In genomic region chr5:164832545-164832944, GRCh38 we compare ENCODE assay signal across 34 cellular contexts.
"Had no signal": no experiment of that assay in that cellular context is flagged by ENCODE, and none has a peak within 500 bp of the region (broad histone marks: within the 10 kb centered on the region; RNA-seq: fewer than 3 reads in every experiment).

No MANE protein-coding gene starts in this region.

- H3K9me3 Mint-ChIP-seq: activated T-cell treated with anti-CD3 and anti-CD28 coated beads, Interleukin-2, amount 50 U/mL, for 72 hours; activated T-helper 17 cell treated with anti-CD3 and anti-CD28 coated beads, Interleukin-2, amount 50 U/mL, for 72 hours had no signal

- H3K36me3 ChIP-seq: cardiac muscle cell, MG63, Peyer's patch, WERI-Rb-1 had no signal

- H3K4me1 Mint-ChIP-seq: activated naive CD8-positive, alpha-beta T cell treated with anti-CD3 and anti-CD28 coated beads for 36 hours; activated T-helper 17 cell treated with anti-CD3 and anti-CD28 coated beads, Interleukin-2, amount 50 U/mL, for 72 hours; central memory CD8-positive, alpha-beta T cell had no signal

- H3K27me3 Mint-ChIP-seq: activated CD8-positive, alpha-beta T cell treated with anti-CD3 and anti-CD28 coated beads for 36 hours; activated naive CD8-positive, alpha-beta T cell treated with anti-CD3 and anti-CD28 coated beads for 36 hours; activated T-helper 17 cell treated with anti-CD3 and anti-CD28 coated beads, Interleukin-2, amount 50 U/mL, for 72 hours; central memory CD8-positive, alpha-beta T cell had no signal

- ATAC-seq: activated CD8-positive, alpha-beta T cell treated with anti-CD3 and anti-CD28 coated beads for 36 hours; activated T-cell treated with anti-CD3 and anti-CD28 coated beads, Interleukin-2, amount 50 U/mL, for 72 hours; activated T-helper 17 cell treated with anti-CD3 and anti-CD28 coated beads, Interleukin-2, amount 50 U/mL, for 72 hours; PC-3 had no signal

- H3K27ac Mint-ChIP-seq: activated CD8-positive, alpha-beta T cell treated with anti-CD3 and anti-CD28 coated beads for 36 hours; activated naive CD8-positive, alpha-beta T cell treated with anti-CD3 and anti-CD28 coated beads for 36 hours; activated T-cell treated with anti-CD3 and anti-CD28 coated beads, Interleukin-2, amount 50 U/mL, for 72 hours; activated T-helper 17 cell treated with anti-CD3 and anti-CD28 coated beads, Interleukin-2, amount 50 U/mL, for 72 hours had no signal

- DNase-seq: activated CD4-positive, alpha-beta T cell treated with anti-CD3 and anti-CD28 coated beads for 1 hour; activated CD4-positive, alpha-beta T cell treated with anti-CD3 and anti-CD28 coated beads for 48 hours; activated CD4-positive, alpha-beta T cell treated with anti-CD3 and anti-CD28 coated beads, Interleukin-2, amount 50 U/mL, for 4 hours; activated CD4-positive, CD25-positive, alpha-beta regulatory T cell; activated CD8-positive, alpha-beta T cell treated with anti-CD3 and anti-CD28 coated beads for 36 hours; activated effector memory CD4-positive, alpha-beta T cell treated with anti-CD3 and anti-CD28 coated beads, Interleukin-2, amount 50 U/mL, for 16 hours; activated naive CD4-positive, alpha-beta T cell; activated naive CD4-positive, alpha-beta T cell treated with anti-CD3 and anti-CD28 coated beads, Interleukin-2, amount 50 U/mL, for 16 hours; activated naive CD8-positive, alpha-beta T cell treated with anti-CD3 and anti-CD28 coated beads for 36 hours; activated T-cell treated with anti-CD3 and anti-CD28 coated beads, Interleukin-2, amount 50 U/mL, for 1 hour; activated T-cell treated with anti-CD3 and anti-CD28 coated beads, Interleukin-2, amount 50 U/mL, for 72 hours; amniotic stem cell; aorta; Kasumi-1; KG1; MG63; NCI-H1048; NCI-H1105 treated with DMSO at 0.1 percent for 48 hours; NCI-H1436; NCI-H1694; NCI-H1930; NCI-H2081 treated with DMSO at 0.1 percent for 48 hours; NCI-H510A treated with DMSO at 0.1 percent for 48 hours; NCI-H526 treated with DMSO at 0.1 percent for 48 hours; NCI-H774; PC-3; Peyer's patch; RPMI8226; SIG-M5; T1000; WERI-Rb-1 had no signal

- H3K27me3 ChIP-seq: cardiac muscle cell, MG63, Peyer's patch had no signal

- H3K36me3 Mint-ChIP-seq: activated naive CD8-positive, alpha-beta T cell treated with anti-CD3 and anti-CD28 coated beads for 36 hours had no signal

- H3K27ac ChIP-seq: Peyer's patch, WERI-Rb-1 had no signal

- H3K4me1 ChIP-seq: Peyer's patch had no signal

- H3K4me3 ChIP-seq: cardiac muscle cell, MG63, Peyer's patch had no signal

- H3K4me3 Mint-ChIP-seq: activated CD8-positive, alpha-beta T cell treated with anti-CD3 and anti-CD28 coated beads for 36 hours; activated naive CD8-positive, alpha-beta T cell treated with anti-CD3 and anti-CD28 coated beads for 36 hours; activated T-cell treated with anti-CD3 and anti-CD28 coated beads, Interleukin-2, amount 50 U/mL, for 72 hours; activated T-helper 17 cell treated with anti-CD3 and anti-CD28 coated beads, Interleukin-2, amount 50 U/mL, for 72 hours; central memory CD8-positive, alpha-beta T cell had no signal
